ENCODE assay signal across 20 cellular contexts in the genomic region with DNA sequence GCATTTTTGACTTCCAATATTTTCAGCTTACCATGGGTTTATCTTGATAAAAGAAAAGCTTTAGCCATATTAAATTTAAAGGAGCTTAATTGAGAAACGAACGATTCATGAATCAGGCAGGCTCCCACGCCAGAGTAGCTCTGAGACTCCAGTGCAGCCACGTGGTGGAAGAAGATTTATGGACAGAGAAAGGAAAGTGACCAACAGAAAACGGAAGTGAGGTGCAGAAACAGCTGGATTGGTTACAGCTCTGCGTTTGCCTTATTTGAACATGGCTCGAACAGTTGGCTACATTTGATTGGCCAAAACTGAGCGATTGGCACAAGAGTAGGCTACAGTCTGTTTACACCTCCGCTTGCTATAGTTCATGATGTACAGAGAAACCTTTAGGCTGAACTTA.
"Had no signal": no experiment of that assay in that cellular context is flagged by ENCODE, and none has a peak within 500 bp of the region (broad histone marks: within the 10 kb centered on the region; RNA-seq: fewer than 3 reads in every experiment).

No MANE protein-coding gene starts in this region.

- H3K9ac ChIP-seq: parathyroid adenoma had no signal

- H3K27me3 ChIP-seq: right lobe of liver, tibial nerve, upper lobe of left lung had no signal

- H3K36me3 ChIP-seq: esophagus squamous epithelium, right lobe of liver, thoracic aorta, tibial nerve, upper lobe of left lung had no signal

- FAIRE-seq: endometrium, keratinocyte, small intestine, urothelium cell line had no signal

- H2AFZ ChIP-seq: parathyroid adenoma had no signal

- H3K9me3 ChIP-seq: esophagus squamous epithelium, right lobe of liver, thoracic aorta, tibial nerve, upper lobe of left lung had no signal

- H3K4me3 ChIP-seq: esophagus squamous epithelium, lung, right lobe of liver, thoracic aorta, tibial nerve, upper lobe of left lung had no signal

- H3K27ac ChIP-seq: esophagus squamous epithelium, parathyroid adenoma, right lobe of liver, thoracic aorta, tibial nerve, upper lobe of left lung had no signal

- DNase-seq: cortex of kidney; effector memory CD8-positive, alpha-beta T cell; erythroblast; esophagus squamous epithelium; foreskin melanocyte; natural killer cell; right lobe of liver; small intestine; stimulated activated CD4-positive, alpha-beta T cell treated with anti-CD3 and anti-CD28 coated beads, Interleukin-15, amount 100 ng/mL, for 24 hours; stimulated activated CD4-positive, alpha-beta T cell treated with anti-CD3 and anti-CD28 coated beads, Interleukin-2, amount 100 ng/mL, for 48 hours; stimulated activated naive B cell treated with anti-CD40 and anti-IgM and Interleukin-4, amounts not matched to agents 10 μg/mL and 1 μg/mL and 100 μg/mL, for 72 hours; upper lobe of left lung had no signal

- H3K4me1 ChIP-seq: parathyroid adenoma, right lobe of liver, upper lobe of left lung had no signal

- ATAC-seq: effector memory CD8-positive, alpha-beta T cell; left lobe of liver; natural killer cell; right lobe of liver; stimulated activated naive B cell treated with anti-CD40 and anti-IgM and Interleukin-4, amounts not matched to agents 10 μg/mL and 1 μg/mL and 100 μg/mL, for 72 hours had no signal

- H3K79me2 ChIP-seq: parathyroid adenoma had no signal
